ENCODE assay signal across 1 cellular context in genomic region chr14:35826218-35826951, GRCh38.
TF ChIP-seq lines count a peak whose summit lies in the region.

A gene with protein sequence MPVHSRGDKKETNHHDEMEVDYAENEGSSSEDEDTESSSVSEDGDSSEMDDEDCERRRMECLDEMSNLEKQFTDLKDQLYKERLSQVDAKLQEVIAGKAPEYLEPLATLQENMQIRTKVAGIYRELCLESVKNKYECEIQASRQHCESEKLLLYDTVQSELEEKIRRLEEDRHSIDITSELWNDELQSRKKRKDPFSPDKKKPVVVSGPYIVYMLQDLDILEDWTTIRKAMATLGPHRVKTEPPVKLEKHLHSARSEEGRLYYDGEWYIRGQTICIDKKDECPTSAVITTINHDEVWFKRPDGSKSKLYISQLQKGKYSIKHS (plus strand): TSS chr14:35826338. CDS start chr14:35826517, 179 bp downstream.

TF ChIP-seq in HepG2, 621 proteins besides CTCF, POLR2A, EP300 and RAD21 (continued from another document and continues in another):
- TF ChIP-seq, protein P1, sequence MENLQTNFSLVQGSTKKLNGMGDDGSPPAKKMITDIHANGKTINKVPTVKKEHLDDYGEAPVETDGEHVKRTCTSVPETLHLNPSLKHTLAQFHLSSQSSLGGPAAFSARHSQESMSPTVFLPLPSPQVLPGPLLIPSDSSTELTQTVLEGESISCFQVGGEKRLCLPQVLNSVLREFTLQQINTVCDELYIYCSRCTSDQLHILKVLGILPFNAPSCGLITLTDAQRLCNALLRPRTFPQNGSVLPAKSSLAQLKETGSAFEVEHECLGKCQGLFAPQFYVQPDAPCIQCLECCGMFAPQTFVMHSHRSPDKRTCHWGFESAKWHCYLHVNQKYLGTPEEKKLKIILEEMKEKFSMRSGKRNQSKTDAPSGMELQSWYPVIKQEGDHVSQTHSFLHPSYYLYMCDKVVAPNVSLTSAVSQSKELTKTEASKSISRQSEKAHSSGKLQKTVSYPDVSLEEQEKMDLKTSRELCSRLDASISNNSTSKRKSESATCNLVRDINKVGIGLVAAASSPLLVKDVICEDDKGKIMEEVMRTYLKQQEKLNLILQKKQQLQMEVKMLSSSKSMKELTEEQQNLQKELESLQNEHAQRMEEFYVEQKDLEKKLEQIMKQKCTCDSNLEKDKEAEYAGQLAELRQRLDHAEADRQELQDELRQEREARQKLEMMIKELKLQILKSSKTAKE (CRISPR knock-in tag; IDR thresholded peaks at IDR 0.05; ENCODE audit: borderline replicate concordance), result peak; percentile 78
- TF ChIP-seq ZBTB3 (CRISPR knock-in tag; IDR thresholded peaks at IDR 0.05; ENCODE audit: borderline replicate concordance, low read depth) (peak; percentile 93; the same call in 1 of the 2 replicates), EED (CRISPR knock-in tag; IDR thresholded peaks at IDR 0.05) (peak; percentile 100), ZSCAN25 (CRISPR knock-in tag; IDR thresholded peaks at IDR 0.05) (peak; percentile 65), SP2 (CRISPR knock-in tag; IDR thresholded peaks at IDR 0.05) (peak; percentile 88), RARA (CRISPR knock-in tag; IDR thresholded peaks at IDR 0.05) (peak; percentile 68), ZNF180 (CRISPR knock-in tag; IDR thresholded peaks at IDR 0.05; ENCODE audit: borderline replicate concordance, low read depth) (peak; percentile 98; the same call in 1 of the 2 replicates), ZNF652 (CRISPR knock-in tag; IDR thresholded peaks at IDR 0.05; ENCODE audit: borderline replicate concordance, low read depth) (peak; percentile 55; the same call in 1 of the 2 replicates), NONO (IDR thresholded peaks at IDR 0.05) (no peak), NONO (CRISPR knock-in tag; conservative IDR thresholded peaks at IDR 0.05) (peak; percentile 99), E2F1 (CRISPR knock-in tag; IDR thresholded peaks at IDR 0.05) (peak; percentile 80), MEIS2 (CRISPR knock-in tag; IDR thresholded peaks at IDR 0.05) (peak; percentile 94), ZNF572 (CRISPR knock-in tag; IDR thresholded peaks at IDR 0.05) (peak; percentile 99), MTA3 (CRISPR knock-in tag; IDR thresholded peaks at IDR 0.05) (peak; percentile 89; the same call in 1 of the 2 replicates), KDM3A (CRISPR knock-in tag; IDR thresholded peaks at IDR 0.05; ENCODE audit: low read depth) (peak; percentile 94), NBN (conservative IDR thresholded peaks at IDR 0.05) (no peak), ZKSCAN1 (IDR thresholded peaks at IDR 0.05; ENCODE audit: low read length) (no peak; the same call in none of the 2 replicates), BRD4 (CRISPR knock-in tag; IDR thresholded peaks at IDR 0.05) (peak; percentile 93), MIER3 (CRISPR knock-in tag; IDR thresholded peaks at IDR 0.05; ENCODE audit: borderline replicate concordance) (peak; percentile 87), ZFX (CRISPR knock-in tag; IDR thresholded peaks at IDR 0.05; ENCODE audit: low read depth) (peak; percentile 100), GFI1 (CRISPR knock-in tag; IDR thresholded peaks at IDR 0.05; ENCODE audit: borderline replicate concordance) (peak; percentile 91), ZNF615 (CRISPR knock-in tag; IDR thresholded peaks at IDR 0.05; ENCODE audit: borderline replicate concordance) (peak; percentile 88; the same call in 1 of the 2 replicates), PITX1 (CRISPR knock-in tag; IDR thresholded peaks at IDR 0.05) (peak; percentile 81), KDM1A (CRISPR knock-in tag; IDR thresholded peaks at IDR 0.05) (no peak; the same call in 1 of the 2 replicates), ZNF121 (CRISPR knock-in tag; IDR thresholded peaks at IDR 0.05) (peak; percentile 51; the same call in 1 of the 2 replicates), ZNF580 (CRISPR knock-in tag; IDR thresholded peaks at IDR 0.05; ENCODE audit: borderline replicate concordance, low read depth) (peak; percentile 100), ZNF644 (CRISPR knock-in tag; IDR thresholded peaks at IDR 0.05; ENCODE audit: low read depth) (peak; percentile 23; the same call in 1 of the 2 replicates), PRDM15 (CRISPR knock-in tag; IDR thresholded peaks at IDR 0.05) (peak; percentile 65), SP1 (IDR thresholded peaks at IDR 0.05) (no peak), SP1 (CRISPR knock-in tag; IDR thresholded peaks at IDR 0.05) (peak; percentile 84), ZBTB8A (CRISPR knock-in tag; IDR thresholded peaks at IDR 0.05; ENCODE audit: borderline replicate concordance, low read depth) (peak; percentile 85; the same call in 1 of the 2 replicates), XRCC5 (optimal IDR thresholded peaks at IDR 0.05; ENCODE audit: low read length) (peak; percentile 86), SP140L (CRISPR knock-in tag; IDR thresholded peaks at IDR 0.05; ENCODE audit: borderline replicate concordance) (peak; percentile 99), ETV6 (CRISPR knock-in tag; conservative IDR thresholded peaks at IDR 0.05) (peak; percentile 98)
- TF ChIP-seq, protein P2, sequence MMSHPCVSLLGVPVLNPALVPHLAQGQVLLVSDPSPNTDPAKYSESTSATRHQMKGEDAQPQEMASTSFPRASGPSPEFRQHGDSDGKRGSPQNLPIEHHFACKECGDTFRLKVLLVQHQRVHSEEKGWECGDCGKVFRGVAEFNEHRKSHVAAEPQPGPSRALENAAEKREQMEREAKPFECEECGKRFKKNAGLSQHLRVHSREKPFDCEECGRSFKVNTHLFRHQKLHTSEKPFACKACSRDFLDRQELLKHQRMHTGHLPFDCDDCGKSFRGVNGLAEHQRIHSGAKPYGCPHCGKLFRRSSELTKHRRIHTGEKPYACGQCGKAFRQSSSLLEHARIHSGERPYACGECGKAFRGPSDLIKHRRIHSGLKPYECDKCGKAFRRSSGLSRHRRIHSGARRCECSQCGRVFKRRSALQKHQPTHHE (CRISPR knock-in tag; IDR thresholded peaks at IDR 0.05; ENCODE audit: borderline replicate concordance), result peak; percentile 99
- TF ChIP-seq, protein P3, sequence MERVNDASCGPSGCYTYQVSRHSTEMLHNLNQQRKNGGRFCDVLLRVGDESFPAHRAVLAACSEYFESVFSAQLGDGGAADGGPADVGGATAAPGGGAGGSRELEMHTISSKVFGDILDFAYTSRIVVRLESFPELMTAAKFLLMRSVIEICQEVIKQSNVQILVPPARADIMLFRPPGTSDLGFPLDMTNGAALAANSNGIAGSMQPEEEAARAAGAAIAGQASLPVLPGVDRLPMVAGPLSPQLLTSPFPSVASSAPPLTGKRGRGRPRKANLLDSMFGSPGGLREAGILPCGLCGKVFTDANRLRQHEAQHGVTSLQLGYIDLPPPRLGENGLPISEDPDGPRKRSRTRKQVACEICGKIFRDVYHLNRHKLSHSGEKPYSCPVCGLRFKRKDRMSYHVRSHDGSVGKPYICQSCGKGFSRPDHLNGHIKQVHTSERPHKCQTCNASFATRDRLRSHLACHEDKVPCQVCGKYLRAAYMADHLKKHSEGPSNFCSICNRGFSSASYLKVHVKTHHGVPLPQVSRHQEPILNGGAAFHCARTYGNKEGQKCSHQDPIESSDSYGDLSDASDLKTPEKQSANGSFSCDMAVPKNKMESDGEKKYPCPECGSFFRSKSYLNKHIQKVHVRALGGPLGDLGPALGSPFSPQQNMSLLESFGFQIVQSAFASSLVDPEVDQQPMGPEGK (CRISPR knock-in tag; IDR thresholded peaks at IDR 0.05), result peak; percentile 87
- TF ChIP-seq, protein P4, sequence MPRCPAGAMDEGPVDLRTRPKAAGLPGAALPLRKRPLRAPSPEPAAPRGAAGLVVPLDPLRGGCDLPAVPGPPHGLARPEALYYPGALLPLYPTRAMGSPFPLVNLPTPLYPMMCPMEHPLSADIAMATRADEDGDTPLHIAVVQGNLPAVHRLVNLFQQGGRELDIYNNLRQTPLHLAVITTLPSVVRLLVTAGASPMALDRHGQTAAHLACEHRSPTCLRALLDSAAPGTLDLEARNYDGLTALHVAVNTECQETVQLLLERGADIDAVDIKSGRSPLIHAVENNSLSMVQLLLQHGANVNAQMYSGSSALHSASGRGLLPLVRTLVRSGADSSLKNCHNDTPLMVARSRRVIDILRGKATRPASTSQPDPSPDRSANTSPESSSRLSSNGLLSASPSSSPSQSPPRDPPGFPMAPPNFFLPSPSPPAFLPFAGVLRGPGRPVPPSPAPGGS (CRISPR knock-in tag; IDR thresholded peaks at IDR 0.05), result peak; percentile 99; the same call in 1 of the 2 replicates
- TF ChIP-seq, protein P5, sequence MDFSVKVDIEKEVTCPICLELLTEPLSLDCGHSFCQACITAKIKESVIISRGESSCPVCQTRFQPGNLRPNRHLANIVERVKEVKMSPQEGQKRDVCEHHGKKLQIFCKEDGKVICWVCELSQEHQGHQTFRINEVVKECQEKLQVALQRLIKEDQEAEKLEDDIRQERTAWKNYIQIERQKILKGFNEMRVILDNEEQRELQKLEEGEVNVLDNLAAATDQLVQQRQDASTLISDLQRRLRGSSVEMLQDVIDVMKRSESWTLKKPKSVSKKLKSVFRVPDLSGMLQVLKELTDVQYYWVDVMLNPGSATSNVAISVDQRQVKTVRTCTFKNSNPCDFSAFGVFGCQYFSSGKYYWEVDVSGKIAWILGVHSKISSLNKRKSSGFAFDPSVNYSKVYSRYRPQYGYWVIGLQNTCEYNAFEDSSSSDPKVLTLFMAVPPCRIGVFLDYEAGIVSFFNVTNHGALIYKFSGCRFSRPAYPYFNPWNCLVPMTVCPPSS (IDR thresholded peaks at IDR 0.05), result no peak
- TF ChIP-seq, protein P6, sequence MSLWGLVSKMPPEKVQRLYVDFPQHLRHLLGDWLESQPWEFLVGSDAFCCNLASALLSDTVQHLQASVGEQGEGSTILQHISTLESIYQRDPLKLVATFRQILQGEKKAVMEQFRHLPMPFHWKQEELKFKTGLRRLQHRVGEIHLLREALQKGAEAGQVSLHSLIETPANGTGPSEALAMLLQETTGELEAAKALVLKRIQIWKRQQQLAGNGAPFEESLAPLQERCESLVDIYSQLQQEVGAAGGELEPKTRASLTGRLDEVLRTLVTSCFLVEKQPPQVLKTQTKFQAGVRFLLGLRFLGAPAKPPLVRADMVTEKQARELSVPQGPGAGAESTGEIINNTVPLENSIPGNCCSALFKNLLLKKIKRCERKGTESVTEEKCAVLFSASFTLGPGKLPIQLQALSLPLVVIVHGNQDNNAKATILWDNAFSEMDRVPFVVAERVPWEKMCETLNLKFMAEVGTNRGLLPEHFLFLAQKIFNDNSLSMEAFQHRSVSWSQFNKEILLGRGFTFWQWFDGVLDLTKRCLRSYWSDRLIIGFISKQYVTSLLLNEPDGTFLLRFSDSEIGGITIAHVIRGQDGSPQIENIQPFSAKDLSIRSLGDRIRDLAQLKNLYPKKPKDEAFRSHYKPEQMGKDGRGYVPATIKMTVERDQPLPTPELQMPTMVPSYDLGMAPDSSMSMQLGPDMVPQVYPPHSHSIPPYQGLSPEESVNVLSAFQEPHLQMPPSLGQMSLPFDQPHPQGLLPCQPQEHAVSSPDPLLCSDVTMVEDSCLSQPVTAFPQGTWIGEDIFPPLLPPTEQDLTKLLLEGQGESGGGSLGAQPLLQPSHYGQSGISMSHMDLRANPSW (CRISPR knock-in tag; IDR thresholded peaks at IDR 0.05; ENCODE audit: borderline replicate concordance), result peak; percentile 100
